ENCODE assay signal across 4 cellular contexts in genomic region chr20:37263686-37264085, GRCh38. TPM values are rescaled to one million over a fixed set of nuclear protein-coding genes. Genes with fewer than 3 reads are reported as not detected.
"Had no signal": no experiment of that assay in that cellular context is flagged by ENCODE, and none has a peak within 500 bp of the region (broad histone marks: within the 10 kb centered on the region; RNA-seq: fewer than 3 reads in every experiment).

No MANE protein-coding gene starts in this region.

- ATAC-seq: GM12878 had no signal

- H3K4me3 ChIP-seq: GM12878 had no signal

- DNase-seq: GDM1, GF-D8 had no signal

RNA-seq across cellular contexts. Expression of gene GHRH, which starts 2.1 kb away (rescaled TPM):
- total RNA-seq: G401, GM12878 had no signal
- polyA plus RNA-seq: GM12878 had no signal
